ENCODE assay signal across 8 cellular contexts in the genomic region with DNA sequence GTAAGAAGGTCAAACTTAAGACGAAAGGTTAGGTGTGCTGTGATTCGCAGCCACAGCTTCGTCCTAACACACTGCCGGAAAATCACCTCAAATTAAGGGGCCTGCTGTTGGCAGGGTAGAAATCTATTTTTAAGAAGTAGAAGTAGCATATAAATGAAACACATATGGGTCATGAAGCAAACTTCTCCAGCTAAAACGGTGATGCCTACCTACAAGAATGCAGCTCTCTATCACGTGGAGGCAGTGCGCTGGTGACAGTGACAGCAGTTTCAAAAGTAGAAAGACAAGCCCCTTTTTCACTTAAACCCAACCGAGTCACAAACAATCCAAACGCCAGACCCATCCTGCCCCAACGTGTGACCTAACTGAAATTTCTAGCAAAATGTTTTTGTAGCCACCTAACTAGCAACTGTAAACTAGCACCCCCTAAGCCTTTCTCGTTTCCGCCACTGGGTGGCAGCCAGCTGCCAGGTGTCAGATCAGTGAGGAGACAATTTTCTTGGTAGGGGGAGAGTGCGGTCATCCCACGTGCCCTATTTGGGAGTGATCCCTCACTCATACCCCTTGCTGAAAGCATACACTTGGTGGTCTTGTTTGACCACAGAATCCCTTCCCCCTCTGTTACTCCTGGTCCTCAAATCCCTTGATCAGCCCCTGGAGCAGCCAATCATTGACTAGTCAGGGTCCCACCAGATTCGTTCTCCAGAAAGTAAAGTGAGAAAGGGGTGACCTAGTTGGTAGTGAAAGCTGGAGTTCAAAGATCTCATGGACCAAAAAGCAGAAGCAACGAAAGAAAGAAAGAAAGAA.
DNase-seq lines count a peak whose midpoint lies in the region; ATAC-seq and TF ChIP-seq lines count a peak whose summit lies in the region.

No MANE protein-coding gene starts in this region.

- H3K36me3 Mint-ChIP-seq in activated CD4-positive, alpha-beta memory T cell treated with anti-CD3 and anti-CD28 coated beads, Interleukin-2, amount 10 ng/mL, durations not matched to agents 7 days and 5 days (ENCODE audit: low read depth): no peaks in the 10 kb centered on the region
- no peaks in the 10 kb centered on the region for H3K36me3 Mint-ChIP-seq in mesothelial cell of epicardium
- no peaks in the 10 kb centered on the region for H3K36me3 Mint-ChIP-seq in stimulated activated effector memory CD8-positive, alpha-beta T cell treated with anti-CD3 and anti-CD28 coated beads, Interleukin-12 subunit alpha, Interleukin-12 subunit beta, amount 100 ng/mL, for 72 hours

- no peaks in the 10 kb centered on the region for H3K9me3 Mint-ChIP-seq in activated CD4-positive, alpha-beta memory T cell treated with anti-CD3 and anti-CD28 coated beads, Interleukin-2, amount 10 ng/mL, durations not matched to agents 7 days and 5 days
- no peaks in the 10 kb centered on the region for H3K9me3 Mint-ChIP-seq in mesothelial cell of epicardium
- H3K9me3 Mint-ChIP-seq in stimulated activated effector memory CD8-positive, alpha-beta T cell treated with anti-CD3 and anti-CD28 coated beads, Interleukin-12 subunit alpha, Interleukin-12 subunit beta, amount 100 ng/mL, for 72 hours: no peaks in the 10 kb centered on the region

- POLR2A ChIA-PET in activated CD4-positive, alpha-beta memory T cell treated with anti-CD3 and anti-CD28 coated beads, Interleukin-2, amount 10 ng/mL, durations not matched to agents 7 days and 5 days (lab: Charles Lee): no interaction called here

- H3K4me3 Mint-ChIP-seq in activated CD4-positive, alpha-beta memory T cell treated with anti-CD3 and anti-CD28 coated beads, Interleukin-2, amount 10 ng/mL, durations not matched to agents 7 days and 5 days: no peak overlapping the region
- no peak overlapping the region for H3K4me3 Mint-ChIP-seq in mesothelial cell of epicardium
- H3K4me3 Mint-ChIP-seq in stimulated activated effector memory CD8-positive, alpha-beta T cell treated with anti-CD3 and anti-CD28 coated beads, Interleukin-12 subunit alpha, Interleukin-12 subunit beta, amount 100 ng/mL, for 72 hours: no peak overlapping the region

- H3K27me3 Mint-ChIP-seq in activated CD4-positive, alpha-beta memory T cell treated with anti-CD3 and anti-CD28 coated beads, Interleukin-2, amount 10 ng/mL, durations not matched to agents 7 days and 5 days: peaks cover 12% of the 10 kb centered on the region
- no peaks in the 10 kb centered on the region for H3K27me3 Mint-ChIP-seq in mesothelial cell of epicardium (ENCODE audit: low read depth)

- no peak overlapping the region for H3K27ac Mint-ChIP-seq in activated CD4-positive, alpha-beta memory T cell treated with anti-CD3 and anti-CD28 coated beads, Interleukin-2, amount 10 ng/mL, durations not matched to agents 7 days and 5 days
- H3K27ac Mint-ChIP-seq in mesothelial cell of epicardium: no peak overlapping the region
- H3K27ac Mint-ChIP-seq in stimulated activated effector memory CD8-positive, alpha-beta T cell treated with anti-CD3 and anti-CD28 coated beads, Interleukin-12 subunit alpha, Interleukin-12 subunit beta, amount 100 ng/mL, for 72 hours: no peak overlapping the region

- ATAC-seq in HG02852 (IDR thresholded peaks at IDR 0.05; ENCODE audit: unreplicated experiment) (peak; percentile 60), GM21737 (IDR thresholded peaks at IDR 0.05; ENCODE audit: unreplicated experiment) (no peak)
- peak; percentile 55 for ATAC-seq in stimulated activated effector memory CD8-positive, alpha-beta T cell treated with anti-CD3 and anti-CD28 coated beads, Interleukin-12 subunit alpha, Interleukin-12 subunit beta, amount 100 ng/mL, for 72 hours

- DNase-seq in ELR (ENCODE audit: low read depth): peak; percentile 72
- DNase-seq in NCI-H345 (lab: John Stamatoyannopoulos, UW): peak; percentile 66
- DNase-seq in activated CD4-positive, alpha-beta memory T cell treated with anti-CD3 and anti-CD28 coated beads, Interleukin-2, amount 10 ng/mL, durations not matched to agents 7 days and 5 days: peak; percentile 57
- DNase-seq in epithelial cell of esophagus (ENCODE audit: low read depth): peak; percentile 66
- peak; percentile 37 to 68 for DNase-seq in mesothelial cell of epicardium (ENCODE audit: low spot score in 2 of 2, unreplicated experiment in 2 of 2)
- peak; percentile 10 to 59 for DNase-seq in stimulated activated effector memory CD8-positive, alpha-beta T cell treated with anti-CD3 and anti-CD28 coated beads, Interleukin-12 subunit alpha, Interleukin-12 subunit beta, amount 100 ng/mL, for 72 hours (ENCODE audit: low spot score in 2 of 2)

- no peaks in the 10 kb centered on the region for H3K4me1 Mint-ChIP-seq in activated CD4-positive, alpha-beta memory T cell treated with anti-CD3 and anti-CD28 coated beads, Interleukin-2, amount 10 ng/mL, durations not matched to agents 7 days and 5 days
- peaks cover 8% of the 10 kb centered on the region for H3K4me1 Mint-ChIP-seq in mesothelial cell of epicardium
- H3K4me1 Mint-ChIP-seq in stimulated activated effector memory CD8-positive, alpha-beta T cell treated with anti-CD3 and anti-CD28 coated beads, Interleukin-12 subunit alpha, Interleukin-12 subunit beta, amount 100 ng/mL, for 72 hours: no peaks in the 10 kb centered on the region

- CTCF ChIA-PET in activated CD4-positive, alpha-beta memory T cell treated with anti-CD3 and anti-CD28 coated beads, Interleukin-2, amount 10 ng/mL, durations not matched to agents 7 days and 5 days (lab: Charles Lee): interaction anchor here (0.9 to 7.3 kb wide), 6 partner anchors 11 to 631 kb away, joined by 3 to 85 read pairs (median 6); no protein-coding TSS in a partner anchor

- TF ChIP-seq CTCF in epithelial cell of esophagus (IDR thresholded peaks at IDR 0.05; ENCODE audit: insufficient read depth, low read depth, low read length, missing control alignments) (peak; percentile 97), mesothelial cell of epicardium (IDR thresholded peaks at IDR 0.05; ENCODE audit: unreplicated experiment) (peak; percentile 64)

- no peak overlapping the region for H3K4me3 ChIP-seq in epithelial cell of esophagus (ENCODE audit: low read length)
